ENCODE assay signal across 26 cellular contexts in the genomic region with DNA sequence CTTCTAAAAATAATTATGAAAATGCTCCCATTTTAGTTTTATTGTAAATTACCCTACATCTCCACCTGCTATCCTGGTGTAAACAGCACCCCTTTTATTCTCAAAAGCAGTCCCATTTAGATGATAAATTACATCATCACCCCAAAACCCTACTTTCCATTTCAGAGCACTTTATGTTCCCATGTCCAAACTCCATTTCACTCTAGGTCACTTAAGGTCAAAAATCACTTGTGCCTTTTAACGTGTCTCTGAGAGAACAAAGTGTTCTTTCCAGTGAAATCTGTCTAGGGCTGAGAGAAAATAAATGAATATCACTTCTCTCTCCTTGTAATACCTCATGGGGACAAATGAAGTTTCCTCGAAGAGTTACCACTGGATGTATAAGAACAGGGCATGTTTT.
"Had no signal": no experiment of that assay in that cellular context is flagged by ENCODE, and none has a peak within 500 bp of the region (broad histone marks: within the 10 kb centered on the region; RNA-seq: fewer than 3 reads in every experiment).

No MANE protein-coding gene starts in this region.

- H3K4me3 Mint-ChIP-seq: activated CD8-positive, alpha-beta memory T cell treated with anti-CD3 and anti-CD28 coated beads, Interleukin-2, amount 10 ng/mL, durations not matched to agents 7 days and 5 days; activated CD8-positive, alpha-beta T cell treated with anti-CD3 and anti-CD28 coated beads, Interleukin-2, amount 10 ng/mL, durations not matched to agents 7 days and 5 days; activated naive CD4-positive, alpha-beta T cell treated with anti-CD3 and anti-CD28 coated beads, Interleukin-2, amount 50 U/mL, for 24 hours; natural killer cell; neural progenitor cell; stimulated activated memory B cell treated with anti-CD40 and anti-IgM and Interleukin-4, amounts not matched to agents 10 μg/mL and 1 μg/mL and 100 μg/mL, for 72 hours; type B pancreatic cell; WTC11 had no signal

- H3K27ac ChIP-seq: cardiac muscle cell, colonic mucosa, lower lobe of right lung, parathyroid adenoma, uterus had no signal

- H3K4me1 Mint-ChIP-seq: activated CD8-positive, alpha-beta memory T cell treated with anti-CD3 and anti-CD28 coated beads, Interleukin-2, amount 10 ng/mL, durations not matched to agents 7 days and 5 days; activated naive CD4-positive, alpha-beta T cell treated with anti-CD3 and anti-CD28 coated beads, Interleukin-2, amount 50 U/mL, for 24 hours; natural killer cell; stimulated activated memory B cell treated with anti-CD40 and anti-IgM and Interleukin-4, amounts not matched to agents 10 μg/mL and 1 μg/mL and 100 μg/mL, for 72 hours; WTC11 had no signal

- H3K27me3 Mint-ChIP-seq: activated CD8-positive, alpha-beta memory T cell treated with anti-CD3 and anti-CD28 coated beads, Interleukin-2, amount 10 ng/mL, durations not matched to agents 7 days and 5 days; activated naive CD4-positive, alpha-beta T cell treated with anti-CD3 and anti-CD28 coated beads, Interleukin-2, amount 50 U/mL, for 24 hours; stimulated activated memory B cell treated with anti-CD40 and anti-IgM and Interleukin-4, amounts not matched to agents 10 μg/mL and 1 μg/mL and 100 μg/mL, for 72 hours; type B pancreatic cell had no signal

- H3K27me3 ChIP-seq: cardiac muscle cell, colonic mucosa, neural progenitor cell, uterus had no signal

- H3K4me3 ChIP-seq: cardiac muscle cell, colonic mucosa, lower lobe of right lung, neural progenitor cell, smooth muscle cell, uterus had no signal

- H3K9me3 ChIP-seq: colonic mucosa, lower lobe of right lung, uterus had no signal

- H3K4me1 ChIP-seq: colonic mucosa, lower lobe of right lung, parathyroid adenoma, uterus had no signal

- ATAC-seq: activated CD8-positive, alpha-beta memory T cell treated with anti-CD3 and anti-CD28 coated beads, Interleukin-2, amount 10 ng/mL, durations not matched to agents 7 days and 5 days; activated CD8-positive, alpha-beta T cell treated with anti-CD3 and anti-CD28 coated beads, Interleukin-2, amount 10 ng/mL, durations not matched to agents 7 days and 5 days; left colon; lower lobe of right lung; natural killer cell; sciatic nerve; stimulated activated memory B cell treated with anti-CD40 and anti-IgM and Interleukin-4, amounts not matched to agents 10 μg/mL and 1 μg/mL and 100 μg/mL, for 72 hours; WTC11 had no signal

- H3K27ac Mint-ChIP-seq: activated CD8-positive, alpha-beta memory T cell treated with anti-CD3 and anti-CD28 coated beads, Interleukin-2, amount 10 ng/mL, durations not matched to agents 7 days and 5 days; activated CD8-positive, alpha-beta T cell treated with anti-CD3 and anti-CD28 coated beads, Interleukin-2, amount 10 ng/mL, durations not matched to agents 7 days and 5 days; activated naive CD4-positive, alpha-beta T cell treated with anti-CD3 and anti-CD28 coated beads, Interleukin-2, amount 50 U/mL, for 24 hours; activated T-helper 2 cell treated with anti-CD3 and anti-CD28 coated beads, Interferon-gamma antibody, Interleukin-2, Interleukin-4, amounts not matched to agents 10 μg/mL and 5 μg/mL and 100 μg/mL, durations not matched to agents 14 hours and 24 hours and 36 hours; natural killer cell; neural progenitor cell; stimulated activated memory B cell treated with anti-CD40 and anti-IgM and Interleukin-4, amounts not matched to agents 10 μg/mL and 1 μg/mL and 100 μg/mL, for 72 hours; type B pancreatic cell; WTC11 had no signal

- H3K36me3 ChIP-seq: cardiac muscle cell, colonic mucosa, neural progenitor cell, uterus had no signal

- H3K9me3 Mint-ChIP-seq: activated naive CD4-positive, alpha-beta T cell treated with anti-CD3 and anti-CD28 coated beads, Interleukin-2, amount 50 U/mL, for 24 hours; activated T-helper 2 cell treated with anti-CD3 and anti-CD28 coated beads, Interferon-gamma antibody, Interleukin-2, Interleukin-4, amounts not matched to agents 10 μg/mL and 5 μg/mL and 100 μg/mL, durations not matched to agents 14 hours and 24 hours and 36 hours; natural killer cell; neural progenitor cell; stimulated activated memory B cell treated with anti-CD40 and anti-IgM and Interleukin-4, amounts not matched to agents 10 μg/mL and 1 μg/mL and 100 μg/mL, for 72 hours; type B pancreatic cell; WTC11 had no signal

- DNase-seq: activated CD4-positive, alpha-beta T cell treated with anti-CD3 and anti-CD28 coated beads, Interleukin-2, amount 50 U/mL, for 1 hour; activated CD8-positive, alpha-beta memory T cell treated with anti-CD3 and anti-CD28 coated beads, Interleukin-2, amount 10 ng/mL, durations not matched to agents 7 days and 5 days; activated CD8-positive, alpha-beta T cell treated with anti-CD3 and anti-CD28 coated beads, Interleukin-2, amount 10 ng/mL, durations not matched to agents 7 days and 5 days; activated T-cell treated with anti-CD3 and anti-CD28 coated beads, Interleukin-2, amount 50 U/mL, for 48 hours; cerebellar nuclear complex; colonic mucosa; effector CD8-positive, alpha-beta T cell; left colon; lower lobe of right lung; mesendoderm; natural killer cell; stimulated activated CD4-positive, alpha-beta T cell treated with anti-CD3 and anti-CD28 coated beads, Interleukin-1b, Interleukin-23, amount 100 ng/mL, for 48 hours; stimulated activated CD4-positive, alpha-beta T cell treated with anti-CD3 and anti-CD28 coated beads, Interleukin-4, amount 100 ng/mL, for 4 hours; stimulated activated CD8-positive, alpha-beta memory T cell treated with anti-CD3 and anti-CD28 coated beads, Interleukin-4, amount 100 ng/mL, for 48 hours; T1000; uterus had no signal
